1 cellular context compared by ENCODE assay signal in genomic region chr4:74654230-74654681, GRCh38.
TF ChIP-seq lines count a peak whose summit lies in the region.

No MANE protein-coding gene starts in this region.

TF ChIP-seq in A549, 52 proteins besides CTCF, POLR2A, EP300 and RAD21 (continued from another document):
- no peak for TF ChIP-seq HMGXB4 (CRISPR knock-in tag; IDR thresholded peaks at IDR 0.05; ENCODE audit: borderline replicate concordance)
- peak; percentile 94 for TF ChIP-seq FOSL2 (IDR thresholded peaks at IDR 0.05)
- peak; percentile 96 for TF ChIP-seq FOSL2 (CRISPR knock-in tag; IDR thresholded peaks at IDR 0.05)
- no peak for TF ChIP-seq MAZ (IDR thresholded peaks at IDR 0.05; ENCODE audit: borderline replicate concordance, low read depth, low read length)
- no peak for TF ChIP-seq REST (IDR thresholded peaks at IDR 0.05)
- peak; percentile 61; the same call in 2 of the 3 replicates for TF ChIP-seq SMC3 (IDR thresholded peaks at IDR 0.05)
- no peak for TF ChIP-seq FOSB (CRISPR knock-in tag; IDR thresholded peaks at IDR 0.05)
- TF ChIP-seq ZNF302 (CRISPR knock-in tag; IDR thresholded peaks at IDR 0.05): no peak
- no peak for TF ChIP-seq EHMT2 (IDR thresholded peaks at IDR 0.05; ENCODE audit: low read depth)
- peak; percentile 82; the same call in 1 of the 2 replicates for TF ChIP-seq RARB (CRISPR knock-in tag; IDR thresholded peaks at IDR 0.05)
- TF ChIP-seq MAX (IDR thresholded peaks at IDR 0.05): peak; percentile 95
- TF ChIP-seq CBX2 (IDR thresholded peaks at IDR 0.05; ENCODE audit: borderline replicate concordance, low read depth): no peak
- 0 out of 2 replicates have a peak, but pooled peaks have one; percentile 26 for TF ChIP-seq E2F6 (IDR thresholded peaks at IDR 0.05; ENCODE audit: borderline replicate concordance, low read depth)
- no peak for TF ChIP-seq NR3C1 (IDR thresholded peaks at IDR 0.05)
- 0 out of 2 replicates have a peak, but pooled peaks have one; percentile 37 for TF ChIP-seq NFE2L2 (conservative IDR thresholded peaks at IDR 0.05; ENCODE audit: low read length)
- peak; percentile 97 for TF ChIP-seq BCL3 (IDR thresholded peaks at IDR 0.05)
- no peak for TF ChIP-seq CBX8 (IDR thresholded peaks at IDR 0.05)
- TF ChIP-seq KDM1A (IDR thresholded peaks at IDR 0.05; ENCODE audit: low read depth): no peak
TF ChIP-seq in A549: peak in this region for 21.
